Comparison of ENCODE assay signal across 8 cellular contexts in the genomic region with DNA sequence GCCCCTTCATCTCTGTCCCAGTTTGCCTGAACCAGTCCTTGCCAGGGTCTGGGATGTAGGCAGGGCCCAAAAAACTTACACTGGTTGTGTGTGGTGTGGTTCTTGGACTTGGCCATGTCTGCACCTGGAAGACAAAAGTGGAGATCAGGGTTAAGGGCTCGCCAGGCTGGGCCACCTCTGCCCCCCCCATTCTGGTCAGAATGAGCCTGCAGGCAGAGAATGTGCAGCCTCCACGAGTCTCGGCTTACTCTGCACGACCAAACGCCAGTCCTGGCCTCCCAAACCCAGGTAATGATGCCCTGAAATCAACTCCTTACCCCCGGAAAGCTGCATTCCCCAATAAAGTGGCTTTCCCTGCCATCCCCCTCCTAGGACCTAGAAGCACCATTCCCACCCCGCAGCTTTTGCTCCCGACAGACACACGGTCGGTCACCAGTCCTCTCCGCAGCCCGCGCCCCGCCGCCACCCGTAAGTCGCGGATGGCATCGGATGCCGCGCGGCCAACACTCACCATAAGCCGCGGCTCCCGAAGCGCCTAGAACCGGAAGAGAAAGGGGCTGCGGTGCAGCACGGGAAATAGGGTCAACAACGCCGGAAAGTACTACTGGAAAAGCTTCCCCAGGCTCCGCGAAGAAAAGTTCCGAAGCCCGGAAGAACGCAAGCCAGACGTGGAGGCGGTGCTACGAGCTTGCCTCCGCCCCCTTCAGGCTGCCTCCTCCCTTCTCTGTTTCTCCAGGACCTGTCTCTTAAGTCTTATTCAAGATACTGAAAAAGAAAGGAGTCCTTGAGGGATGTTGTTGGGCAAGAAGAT. TPM values are rescaled to one million over a fixed set of nuclear protein-coding genes. Genes with fewer than 3 reads are reported as not detected.
DNase-seq lines count a peak whose midpoint lies in the region; ATAC-seq and TF ChIP-seq lines count a peak whose summit lies in the region.

A gene (minus strand): TSS at position 550 of the 811 bp plus-strand sequence. CDS start 434 bp downstream, at position 116.

- peak; percentile 96 for DNase-seq in EH (ENCODE audit: low read depth)
- peak; percentile 84 for DNase-seq in GOT3 (lab: John Stamatoyannopoulos, UW)
- DNase-seq in LNCaP clone FGC (ENCODE audit: low read depth) = peak; percentile 90
- DNase-seq in RWPE2 (ENCODE audit: low spot score) = peak; percentile 86
- peak; percentile 95 for DNase-seq in fibroblast of mammary gland (ENCODE audit: low read depth)
- DNase-seq in natural killer cell treated with Interleukin-12 subunit alpha and Interleukin-12 subunit beta and Interleukin-15 and Interleukin-18, amount 100 ng/mL, for 72 hours (ENCODE audit: low spot score) = peak; percentile 91
- peak; percentile 90 for DNase-seq in stimulated activated naive CD4-positive, alpha-beta T cell treated with Interleukin-2 at 50 U/mL for 16 hours (lab: John Stamatoyannopoulos, UW)

- H3K36me3 Mint-ChIP-seq in activated T-helper 17 cell treated with anti-CD3 and anti-CD28 coated beads, Interleukin-2, amount 50 U/mL, for 72 hours (ENCODE audit: low read depth) = peaks cover 51% of the 10 kb centered on the region
- H3K36me3 Mint-ChIP-seq in natural killer cell treated with Interleukin-12 subunit alpha and Interleukin-12 subunit beta and Interleukin-15 and Interleukin-18, amount 100 ng/mL, for 72 hours = peaks cover 18% of the 10 kb centered on the region

- H3K4me3 ChIP-seq in LNCaP clone FGC (ENCODE audit: low read depth, low read length) (peak within 1 kb of the TSS; percentile 89), RWPE2 (ENCODE audit: severe bottlenecking) (peak within 1 kb of the TSS; percentile 86), fibroblast of mammary gland (ENCODE audit: control insufficient read depth, low read depth, low read length) (peak within 1 kb of the TSS; percentile 100)

- peaks cover 17% of the 10 kb centered on the region for H3K4me1 ChIP-seq in RWPE2 (ENCODE audit: insufficient read depth, poor library complexity, severe bottlenecking)

- H3K36me3 ChIP-seq in RWPE2 (ENCODE audit: low read depth) = peaks cover 44% of the 10 kb centered on the region

- H3K4me1 Mint-ChIP-seq in activated T-helper 17 cell treated with anti-CD3 and anti-CD28 coated beads, Interleukin-2, amount 50 U/mL, for 72 hours = peaks cover 11% of the 10 kb centered on the region
- H3K4me1 Mint-ChIP-seq in natural killer cell treated with Interleukin-12 subunit alpha and Interleukin-12 subunit beta and Interleukin-15 and Interleukin-18, amount 100 ng/mL, for 72 hours (ENCODE audit: low read depth in 2 of 2) = peaks cover 24 to 30% of the 10 kb centered on the region in 2 donors

- peak; percentile 76 for ATAC-seq in RWPE2 (ENCODE audit: low read depth)
- ATAC-seq in activated T-helper 17 cell treated with anti-CD3 and anti-CD28 coated beads, Interleukin-2, amount 50 U/mL, for 72 hours (replicated peaks) = peak; percentile 97
- peak; percentile 94 to 97 for ATAC-seq in natural killer cell treated with Interleukin-12 subunit alpha and Interleukin-12 subunit beta and Interleukin-15 and Interleukin-18, amount 100 ng/mL, for 72 hours

- H3K9me3 Mint-ChIP-seq in activated T-helper 17 cell treated with anti-CD3 and anti-CD28 coated beads, Interleukin-2, amount 50 U/mL, for 72 hours = no peaks in the 10 kb centered on the region
- no peaks in the 10 kb centered on the region for H3K9me3 Mint-ChIP-seq in natural killer cell treated with Interleukin-12 subunit alpha and Interleukin-12 subunit beta and Interleukin-15 and Interleukin-18, amount 100 ng/mL, for 72 hours

- peak within 1 kb of the TSS; percentile 100 for H3K27ac Mint-ChIP-seq in activated T-helper 17 cell treated with anti-CD3 and anti-CD28 coated beads, Interleukin-2, amount 50 U/mL, for 72 hours
- peak within 1 kb of the TSS; percentile 100 for H3K27ac Mint-ChIP-seq in natural killer cell treated with Interleukin-12 subunit alpha and Interleukin-12 subunit beta and Interleukin-15 and Interleukin-18, amount 100 ng/mL, for 72 hours

- peak within 1 kb of the TSS; percentile 83 for H3K27ac ChIP-seq in RWPE2 (ENCODE audit: poor library complexity, severe bottlenecking)

- no peaks in the 10 kb centered on the region for H3K27me3 ChIP-seq in RWPE2 (ENCODE audit: insufficient read depth, poor library complexity, severe bottlenecking)

- H3K4me3 Mint-ChIP-seq in activated T-helper 17 cell treated with anti-CD3 and anti-CD28 coated beads, Interleukin-2, amount 50 U/mL, for 72 hours = peak within 1 kb of the TSS; percentile 97
- peak within 1 kb of the TSS; percentile 99 for H3K4me3 Mint-ChIP-seq in natural killer cell treated with Interleukin-12 subunit alpha and Interleukin-12 subunit beta and Interleukin-15 and Interleukin-18, amount 100 ng/mL, for 72 hours

- no peaks in the 10 kb centered on the region for H3K27me3 Mint-ChIP-seq in activated T-helper 17 cell treated with anti-CD3 and anti-CD28 coated beads, Interleukin-2, amount 50 U/mL, for 72 hours
- peaks cover 0 to 5% of the 10 kb centered on the region in 2 donors for H3K27me3 Mint-ChIP-seq in natural killer cell treated with Interleukin-12 subunit alpha and Interleukin-12 subunit beta and Interleukin-15 and Interleukin-18, amount 100 ng/mL, for 72 hours

- TF ChIP-seq CTCF in LNCaP clone FGC (IDR thresholded peaks at IDR 0.05; ENCODE audit: control insufficient read depth, extremely low read depth, insufficient read depth) (no peak), RWPE2 (IDR thresholded peaks at IDR 0.05; ENCODE audit: poor library complexity, severe bottlenecking) (no peak), fibroblast of mammary gland (conservative IDR thresholded peaks at IDR 0.05; ENCODE audit: control insufficient read depth, insufficient read depth, low read depth, low read length) (no peak)

- no peaks in the 10 kb centered on the region for H3K9me3 ChIP-seq in RWPE2 (ENCODE audit: severe bottlenecking)

RNA-seq across cellular contexts. Expression of the gene that starts here (rescaled TPM):
- 1,000 to 10,000 TPM; 1,433 to 1,498 TPM for total RNA-seq in activated T-helper 17 cell treated with anti-CD3 and anti-CD28 coated beads, Interleukin-2, amount 50 U/mL, for 72 hours
- total RNA-seq in natural killer cell treated with Interleukin-12 subunit alpha and Interleukin-12 subunit beta and Interleukin-15 and Interleukin-18, amount 100 ng/mL, for 72 hours = 100 to 1,000 TPM; 598 to 910 TPM

Comparison
In these comparisons a context has a peak if more than half of its experiments do, and no peak if none do; other contexts are left out.
1. Peak in every context shown above with its lines: DNase-seq, ATAC-seq, H3K4me3 ChIP-seq and H3K27ac ChIP-seq.